In the genomic region with DNA sequence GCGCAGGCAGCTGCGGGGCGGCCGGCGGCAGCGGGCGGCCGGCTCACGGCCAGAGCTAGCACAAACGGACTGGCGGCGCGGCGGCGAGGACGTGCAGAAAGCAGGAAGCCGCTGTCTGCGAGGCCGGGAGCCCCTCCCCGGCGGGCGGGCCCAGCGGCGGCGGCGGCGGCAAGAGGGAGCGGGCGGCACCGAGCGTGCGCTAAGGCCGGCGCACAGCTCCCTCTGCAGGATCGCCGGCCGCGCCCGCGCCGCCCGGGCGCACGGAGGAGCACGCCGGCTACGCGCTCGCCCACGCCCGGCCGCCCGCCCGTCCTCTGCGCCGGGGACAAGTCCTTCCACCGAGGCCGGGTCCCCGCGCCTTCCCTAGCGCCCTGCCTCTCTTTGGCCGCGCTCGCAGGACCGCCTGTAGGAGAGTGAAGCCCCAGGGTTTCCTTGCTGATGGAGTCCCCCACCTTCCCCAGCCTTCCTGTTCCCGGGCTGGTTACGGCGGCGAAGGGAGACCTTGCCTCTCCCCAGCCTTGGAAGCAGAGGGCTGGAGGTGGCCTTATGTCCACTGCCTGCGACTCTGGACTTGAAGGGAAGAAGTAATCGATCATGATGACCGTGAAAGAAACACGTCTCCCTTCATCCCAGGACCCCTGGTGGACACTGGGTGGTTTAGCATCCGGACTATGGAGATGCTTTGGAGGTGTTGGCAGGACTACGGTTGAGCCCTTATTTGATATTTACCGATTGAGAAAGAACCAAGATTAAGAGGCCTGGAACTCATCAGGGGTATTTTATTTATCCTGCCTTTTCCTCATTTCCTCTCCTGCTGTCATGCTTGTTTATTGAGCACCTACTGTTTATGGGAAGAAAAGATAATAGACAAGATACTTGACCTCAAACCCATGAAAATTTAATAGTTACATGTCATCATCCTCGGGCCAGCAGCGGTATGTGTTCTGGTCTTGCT, we compare ENCODE assay signal across 1 cellular context.
A peak's percentile ranks its signal among the peaks of the same experiment; 100 is the strongest.
TF ChIP-seq lines count a peak whose summit lies in the region.

A gene (minus strand): TSS at position 102 of the 955 bp plus-strand sequence. CDS start 191 bp downstream, outside the sequence.

TF ChIP-seq in HepG2, 621 proteins besides CTCF, POLR2A, EP300 and RAD21 (continued from another document):
- TF ChIP-seq, protein P1, sequence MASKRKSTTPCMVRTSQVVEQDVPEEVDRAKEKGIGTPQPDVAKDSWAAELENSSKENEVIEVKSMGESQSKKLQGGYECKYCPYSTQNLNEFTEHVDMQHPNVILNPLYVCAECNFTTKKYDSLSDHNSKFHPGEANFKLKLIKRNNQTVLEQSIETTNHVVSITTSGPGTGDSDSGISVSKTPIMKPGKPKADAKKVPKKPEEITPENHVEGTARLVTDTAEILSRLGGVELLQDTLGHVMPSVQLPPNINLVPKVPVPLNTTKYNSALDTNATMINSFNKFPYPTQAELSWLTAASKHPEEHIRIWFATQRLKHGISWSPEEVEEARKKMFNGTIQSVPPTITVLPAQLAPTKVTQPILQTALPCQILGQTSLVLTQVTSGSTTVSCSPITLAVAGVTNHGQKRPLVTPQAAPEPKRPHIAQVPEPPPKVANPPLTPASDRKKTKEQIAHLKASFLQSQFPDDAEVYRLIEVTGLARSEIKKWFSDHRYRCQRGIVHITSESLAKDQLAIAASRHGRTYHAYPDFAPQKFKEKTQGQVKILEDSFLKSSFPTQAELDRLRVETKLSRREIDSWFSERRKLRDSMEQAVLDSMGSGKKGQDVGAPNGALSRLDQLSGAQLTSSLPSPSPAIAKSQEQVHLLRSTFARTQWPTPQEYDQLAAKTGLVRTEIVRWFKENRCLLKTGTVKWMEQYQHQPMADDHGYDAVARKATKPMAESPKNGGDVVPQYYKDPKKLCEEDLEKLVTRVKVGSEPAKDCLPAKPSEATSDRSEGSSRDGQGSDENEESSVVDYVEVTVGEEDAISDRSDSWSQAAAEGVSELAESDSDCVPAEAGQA (IDR thresholded peaks at IDR 0.05; ENCODE audit: low read depth): no peak
- TF ChIP-seq, protein P1 (CRISPR knock-in tag; IDR thresholded peaks at IDR 0.05; ENCODE audit: borderline replicate concordance): 0 out of 2 replicates have a peak, but pooled peaks have one; percentile 17
- TF ChIP-seq CREB1 (IDR thresholded peaks at IDR 0.05) (no peak), CREB1 (CRISPR knock-in tag; IDR thresholded peaks at IDR 0.05) (0 out of 2 replicates have a peak, but pooled peaks have one; percentile 20), HDAC2 (CRISPR knock-in tag; IDR thresholded peaks at IDR 0.05) (peak; percentile 56; the same call in 1 of the 2 replicates), ZFP37 (CRISPR knock-in tag; IDR thresholded peaks at IDR 0.05; ENCODE audit: borderline replicate concordance) (0 out of 2 replicates have a peak, but pooled peaks have one; percentile 56), ZNF563 (CRISPR knock-in tag; IDR thresholded peaks at IDR 0.05) (peak; percentile 63; the same call in 1 of the 2 replicates)
- TF ChIP-seq, protein P2, sequence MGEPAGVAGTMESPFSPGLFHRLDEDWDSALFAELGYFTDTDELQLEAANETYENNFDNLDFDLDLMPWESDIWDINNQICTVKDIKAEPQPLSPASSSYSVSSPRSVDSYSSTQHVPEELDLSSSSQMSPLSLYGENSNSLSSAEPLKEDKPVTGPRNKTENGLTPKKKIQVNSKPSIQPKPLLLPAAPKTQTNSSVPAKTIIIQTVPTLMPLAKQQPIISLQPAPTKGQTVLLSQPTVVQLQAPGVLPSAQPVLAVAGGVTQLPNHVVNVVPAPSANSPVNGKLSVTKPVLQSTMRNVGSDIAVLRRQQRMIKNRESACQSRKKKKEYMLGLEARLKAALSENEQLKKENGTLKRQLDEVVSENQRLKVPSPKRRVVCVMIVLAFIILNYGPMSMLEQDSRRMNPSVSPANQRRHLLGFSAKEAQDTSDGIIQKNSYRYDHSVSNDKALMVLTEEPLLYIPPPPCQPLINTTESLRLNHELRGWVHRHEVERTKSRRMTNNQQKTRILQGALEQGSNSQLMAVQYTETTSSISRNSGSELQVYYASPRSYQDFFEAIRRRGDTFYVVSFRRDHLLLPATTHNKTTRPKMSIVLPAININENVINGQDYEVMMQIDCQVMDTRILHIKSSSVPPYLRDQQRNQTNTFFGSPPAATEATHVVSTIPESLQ (CRISPR knock-in tag; conservative IDR thresholded peaks at IDR 0.05): no peak
